Comparison of ENCODE assay signal across 8 cellular contexts in the genomic region with DNA sequence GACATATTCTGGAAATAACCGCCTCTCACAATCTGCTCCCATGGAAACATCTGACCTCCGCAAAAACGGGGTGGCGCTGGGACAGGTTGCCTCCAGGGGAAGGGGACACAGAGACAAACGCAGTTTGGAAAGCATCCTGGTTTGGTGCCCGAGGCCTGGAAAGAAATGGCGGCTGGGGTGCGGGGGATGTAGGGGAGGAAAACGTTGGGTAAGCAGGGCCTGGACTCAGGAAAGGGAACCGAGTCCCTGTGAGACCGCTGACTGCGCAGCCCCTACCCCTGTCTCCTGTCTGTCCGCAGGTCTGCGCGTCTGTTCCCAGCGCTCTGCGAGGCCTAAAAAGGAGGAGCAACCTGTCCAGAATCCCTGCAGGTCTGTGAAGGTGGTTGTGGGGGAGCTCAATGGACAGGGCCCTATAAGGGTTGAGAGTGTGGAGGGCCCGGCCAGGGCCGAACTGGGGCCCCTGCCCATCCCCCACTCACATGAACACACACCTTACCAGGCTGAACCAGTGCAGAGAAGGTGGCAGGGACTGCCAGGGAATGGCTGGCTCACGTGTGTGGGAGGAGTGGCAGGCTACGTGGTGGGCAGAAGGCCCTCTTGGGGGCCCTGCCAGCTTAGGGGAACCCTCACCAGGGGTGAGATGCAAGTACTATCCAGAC. TPM values are rescaled to one million over a fixed set of nuclear protein-coding genes. Genes with fewer than 3 reads are reported as not detected.
DNase-seq lines count a peak whose midpoint lies in the region; ATAC-seq and TF ChIP-seq lines count a peak whose summit lies in the region.

No MANE protein-coding gene starts in this region.

- H3K27ac ChIP-seq in brain microvascular endothelial cell, result peak overlapping the region; percentile 32
- peak overlapping the region; percentile 86 to 93 (median 93) for H3K27ac ChIP-seq in thyroid gland

- H3K36me3 ChIP-seq in brain microvascular endothelial cell (replicated peaks) (no peaks in the 10 kb centered on the region), thyroid gland (no peaks in the 10 kb centered on the region)

- in situ Hi-C loops in brain microvascular endothelial cell (cut with HindIII; ENCODE audit: low pct_ligation_motif_present, low sequenced_read_pairs), result no loop called here

- no peaks in the 10 kb centered on the region for H3K9me3 ChIP-seq in thyroid gland

- H3K4me3 Mint-ChIP-seq in activated naive CD4-positive, alpha-beta T cell treated with anti-CD3 and anti-CD28 coated beads for 36 hours, result peak overlapping the region; percentile 76

- H3K4me1 ChIP-seq in thyroid gland, result no peaks in the 10 kb centered on the region

- peaks cover 1% of the 10 kb centered on the region for H3K4me1 Mint-ChIP-seq in activated naive CD4-positive, alpha-beta T cell treated with anti-CD3 and anti-CD28 coated beads for 36 hours (ENCODE audit: low read depth)

- DNase-seq in activated naive CD4-positive, alpha-beta T cell treated with anti-CD3 and anti-CD28 coated beads for 36 hours, result no peak
- DNase-seq in activated naive CD4-positive, alpha-beta T cell treated with anti-CD3 and anti-CD28 coated beads, Interleukin-2, amount 50 U/mL, for 16 hours, result no peak
- no peak for DNase-seq in brain microvascular endothelial cell
- no peak for DNase-seq in left lobe of liver (ENCODE audit: low spot score)
- peak; percentile 36 to 50 for DNase-seq in thyroid gland
- DNase-seq in NCI-H1417 treated with DMSO at 0.1 percent for 48 hours (lab: John Stamatoyannopoulos, UW), result no peak
- no peak for DNase-seq in stimulated activated naive CD4-positive, alpha-beta T cell treated with Interleukin-2 at 50 U/mL for 16 hours (lab: John Stamatoyannopoulos, UW)

- intact Hi-C loops in activated naive CD4-positive, alpha-beta T cell treated with anti-CD3 and anti-CD28 coated beads for 36 hours (cut with micrococcal nuclease), result loop anchor here (1.0 to 2.0 kb wide), 2 partner anchors 20 to 78 kb away; partner anchors contain the start of genes MORF4L2 and TCEAL1
- intact Hi-C loops in thyroid gland (cut with DNase I), result no loop called here

- peak in 1 of 2 donors; percentile 19 for TF ChIP-seq POLR2A in thyroid gland (IDR thresholded peaks at IDR 0.05)

- H3K4me3 ChIP-seq in brain microvascular endothelial cell (ENCODE audit: low read depth, low read length), result peak overlapping the region; percentile 73
- peak overlapping the region in 2 of 3 donors; percentile 48 to 60 for H3K4me3 ChIP-seq in thyroid gland (replicated peaks in 1 of 3)

- WGBS in thyroid gland, 2 donors, result 3 to 4% methylated on average over 15 to 18 of the region's 21 CpGs

- TF ChIP-seq CTCF in brain microvascular endothelial cell (IDR thresholded peaks at IDR 0.05; ENCODE audit: low read depth, low read length, missing control alignments) (no peak), thyroid gland (IDR thresholded peaks at IDR 0.05) (no peak)

- peak; percentile 13 for ATAC-seq in HG03439 (IDR thresholded peaks at IDR 0.05; ENCODE audit: unreplicated experiment)
- peak; percentile 28 for ATAC-seq in left lobe of liver

- peak overlapping the region; percentile 46 for H3K27ac Mint-ChIP-seq in activated naive CD4-positive, alpha-beta T cell treated with anti-CD3 and anti-CD28 coated beads for 36 hours

- H3K9me3 Mint-ChIP-seq in activated naive CD4-positive, alpha-beta T cell treated with anti-CD3 and anti-CD28 coated beads for 36 hours, result no peaks in the 10 kb centered on the region

- peaks cover 3% of the 10 kb centered on the region for H3K36me3 Mint-ChIP-seq in activated naive CD4-positive, alpha-beta T cell treated with anti-CD3 and anti-CD28 coated beads for 36 hours (ENCODE audit: low read depth)

- H3K27me3 Mint-ChIP-seq in activated naive CD4-positive, alpha-beta T cell treated with anti-CD3 and anti-CD28 coated beads for 36 hours (ENCODE audit: low read depth), result no peaks in the 10 kb centered on the region

- CTCF ChIA-PET in activated naive CD4-positive, alpha-beta T cell treated with anti-CD3 and anti-CD28 coated beads for 36 hours (lab: Charles Lee), result no interaction called here

- H3K27me3 ChIP-seq in brain microvascular endothelial cell (replicated peaks) (no peaks in the 10 kb centered on the region), thyroid gland (no peaks in the 10 kb centered on the region)

RNA-seq across cellular contexts. Expression of gene TCEAL3, which starts 0.7 kb away (rescaled TPM):
- total RNA-seq in activated naive CD4-positive, alpha-beta T cell treated with anti-CD3 and anti-CD28 coated beads for 36 hours, result 1 to 10 TPM; 4.4 to 6.2 TPM
- total RNA-seq in left lobe of liver (2.5 TPM), thyroid gland (10 to 100 TPM; 38.1 to 61.1 (median 43.7) TPM)

RNA-seq across cellular contexts. Expression of gene TCEAL1, which starts 20.3 kb away (rescaled TPM):
- 1 to 10 TPM; 6.9 to 7.1 TPM for total RNA-seq in activated naive CD4-positive, alpha-beta T cell treated with anti-CD3 and anti-CD28 coated beads for 36 hours
- total RNA-seq in left lobe of liver (6.9 TPM), thyroid gland (10 to 100 TPM; 58.2 to 79.0 (median 65.5) TPM)

RNA-seq across cellular contexts. Expression of gene TCEAL4, which starts 23.1 kb away (rescaled TPM):
- total RNA-seq in activated naive CD4-positive, alpha-beta T cell treated with anti-CD3 and anti-CD28 coated beads for 36 hours, result 10 to 100 TPM; 13.1 to 14.2 TPM
- total RNA-seq in left lobe of liver (29.3 TPM), thyroid gland (10 to 100 TPM; 72.0 to 91.8 (median 79.8) TPM)

Comparison
In these comparisons a context has a peak if more than half of its experiments do, and no peak if none do; other contexts are left out.
1. DNase-seq: peak in thyroid gland (2 of 2); none in activated naive CD4-positive, alpha-beta T cell treated with anti-CD3 and anti-CD28 coated beads for 36 hours (single experiment), activated naive CD4-positive, alpha-beta T cell treated with anti-CD3 and anti-CD28 coated beads, Interleukin-2, amount 50 U/mL, for 16 hours (single experiment), brain microvascular endothelial cell (single experiment), left lobe of liver (single experiment), NCI-H1417 treated with DMSO at 0.1 percent for 48 hours (single experiment) and stimulated activated naive CD4-positive, alpha-beta T cell treated with Interleukin-2 at 50 U/mL for 16 hours (single experiment).
2. RNA of gene TCEAL3, which starts 0.7 kb away (total RNA-seq): 38.1 to 61.1 TPM in thyroid gland; 4.4 to 6.2 TPM in activated naive CD4-positive, alpha-beta T cell treated with anti-CD3 and anti-CD28 coated beads for 36 hours and 2.5 TPM in left lobe of liver (single experiment); every median in the first group is over 4 times any median in the second.